Comparison of ENCODE assay signal across 8 cellular contexts in the genomic region with DNA sequence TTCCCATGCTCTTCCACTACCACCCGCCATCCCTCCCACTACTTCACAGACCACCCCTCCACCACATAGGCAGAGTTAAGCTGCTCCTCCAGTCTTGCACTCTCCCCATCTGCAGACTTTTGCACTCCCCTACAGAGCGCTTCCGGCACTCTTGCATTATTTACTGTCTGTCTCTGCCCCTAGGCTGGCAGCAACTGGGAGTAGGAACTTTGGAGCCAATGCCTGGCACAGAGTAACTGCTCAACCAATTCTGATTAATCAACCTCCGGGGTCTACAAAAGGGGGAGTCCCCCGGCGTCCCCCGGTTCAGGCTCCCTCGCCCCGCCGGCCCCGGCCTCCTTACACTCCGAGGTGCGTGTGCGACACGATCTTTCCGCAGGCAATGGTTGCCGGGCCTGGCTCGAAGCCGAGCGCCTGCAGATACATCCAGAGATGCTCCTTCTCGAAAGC. TPM values are rescaled to one million over a fixed set of nuclear protein-coding genes. Genes with fewer than 3 reads are reported as not detected.
A peak's percentile ranks its signal among the peaks of the same experiment; 100 is the strongest.
DNase-seq lines count a peak whose midpoint lies in the region; ATAC-seq and TF ChIP-seq lines count a peak whose summit lies in the region.

No MANE protein-coding gene starts in this region.

- peak; percentile 47 for DNase-seq in A673 (ENCODE audit: low spot score)
- DNase-seq in NT2/D1 (ENCODE audit: low read depth, low spot score) = no peak
- peak; percentile 19 for DNase-seq in activated gamma-delta T cell (lab: John Stamatoyannopoulos, UW)
- DNase-seq in globus pallidus (ENCODE audit: low spot score) = peak; percentile 10
- DNase-seq in trophoblast cell = no peak
- DNase-seq in epidermal melanocyte (ENCODE audit: insufficient read length, low spot score) = no peak

- H3K4me2 ChIP-seq in trophoblast cell (ENCODE audit: low read length) = peak overlapping the region; percentile 88

- no peaks in the 10 kb centered on the region for H3K4me1 ChIP-seq in A673 (ENCODE audit: insufficient read depth, low read length, poor library complexity, severe bottlenecking)
- peaks cover 2% of the 10 kb centered on the region for H3K4me1 ChIP-seq in NT2/D1 (ENCODE audit: insufficient read depth, insufficient read length)
- H3K4me1 ChIP-seq in trophoblast cell (ENCODE audit: control insufficient read depth in 1 of 2, insufficient read depth in 2 of 2, low read length in 2 of 2) = peaks cover 0 to 4% of the 10 kb centered on the region in 2 experiments

- H3K9me3 ChIP-seq in A673 (ENCODE audit: low read depth, low read length, poor library complexity, severe bottlenecking) = no peaks in the 10 kb centered on the region
- H3K9me3 ChIP-seq in NT2/D1 (ENCODE audit: insufficient read depth, low read length) = no peaks in the 10 kb centered on the region
- H3K9me3 ChIP-seq in trophoblast cell (ENCODE audit: insufficient read depth, low read depth, low read length) = no peaks in the 10 kb centered on the region

- peak overlapping the region; percentile 88 for H3K4ac ChIP-seq in trophoblast cell (ENCODE audit: low read depth, low read length)

- H3K18ac ChIP-seq in trophoblast cell (ENCODE audit: low read length) = no peak overlapping the region

- peaks cover 5% of the 10 kb centered on the region for H3K79me2 ChIP-seq in trophoblast cell (ENCODE audit: control insufficient read depth, insufficient read depth, low read length, poor library complexity)

- no peak overlapping the region for H2BK120ac ChIP-seq in trophoblast cell (ENCODE audit: insufficient read depth, low read length, poor library complexity)

- H3K14ac ChIP-seq in trophoblast cell (ENCODE audit: low read length) = no peak overlapping the region

- no peak overlapping the region for H3K23ac ChIP-seq in trophoblast cell (ENCODE audit: low read length)

- no peak overlapping the region for H2BK5ac ChIP-seq in trophoblast cell (ENCODE audit: low read depth, low read length, poor library complexity)

- intact Hi-C loops in A673 (cut with micrococcal nuclease; ENCODE audit: unreplicated experiment) = loop anchor here (10.0 kb wide), 1 partner anchor 273 kb away; no protein-coding TSS in a partner anchor

- H3K4me3 ChIP-seq in A673 (ENCODE audit: low read depth, low read length, poor library complexity, severe bottlenecking) (peak overlapping the region; percentile 72), NT2/D1 (ENCODE audit: insufficient read length, low read depth) (peak overlapping the region; percentile 97), trophoblast cell (ENCODE audit: low read depth, low read length) (peak overlapping the region; percentile 91)

- ATAC-seq in GM18508 (IDR thresholded peaks at IDR 0.05; ENCODE audit: insufficient read depth, unreplicated experiment) (peak; percentile 13), HG02973 (IDR thresholded peaks at IDR 0.05; ENCODE audit: unreplicated experiment) (peak; percentile 36)

- CTCF ChIA-PET in A673 (lab: Charles Lee) = no interaction called here

- no TSS peak for BruUV-seq in A673 (replicated peaks; lab: Mats Ljungman, UMichigan)

- H4K8ac ChIP-seq in trophoblast cell (ENCODE audit: low read depth, low read length) = peak overlapping the region; percentile 49

- H4K12ac ChIP-seq in trophoblast cell (ENCODE audit: low read depth, low read length) = no peak overlapping the region

- TF ChIP-seq CTCF in A673 (conservative IDR thresholded peaks at IDR 0.05; ENCODE audit: low read depth, low read length) = no peak

- H3K27me3 ChIP-seq in A673 (replicated peaks; ENCODE audit: insufficient read depth, low read depth, low read length, poor library complexity) = no peaks in the 10 kb centered on the region
- H3K27me3 ChIP-seq in NT2/D1 (ENCODE audit: insufficient read depth, insufficient read length) = no peaks in the 10 kb centered on the region
- H3K27me3 ChIP-seq in trophoblast cell (ENCODE audit: insufficient read depth, low read length) = no peaks in the 10 kb centered on the region

- POLR2A ChIA-PET in A673 (lab: Charles Lee; ENCODE audit: low non-redundant PET) = no interaction called here

- H3K36me3 ChIP-seq in A673 (ENCODE audit: insufficient read depth, low read length, poor library complexity, severe bottlenecking) = peaks cover 4% of the 10 kb centered on the region
- peaks cover 25% of the 10 kb centered on the region for H3K36me3 ChIP-seq in NT2/D1 (ENCODE audit: insufficient read depth, insufficient read length, low read length)
- peaks cover 0 to 10% of the 10 kb centered on the region in 2 experiments for H3K36me3 ChIP-seq in trophoblast cell (ENCODE audit: control insufficient read depth in 1 of 2, insufficient read depth in 2 of 2, low read length in 2 of 2)

- no peak overlapping the region for H4K91ac ChIP-seq in trophoblast cell (ENCODE audit: low read depth, low read length)

- H2AK5ac ChIP-seq in trophoblast cell (ENCODE audit: low read length) = no peak overlapping the region

- no CpG with 5 or more reads among the region's 21 CpGs for WGBS in trophoblast cell (ENCODE audit: extremely low coverage, insufficient coverage, insufficient read length)

- peak overlapping the region; percentile 32 for H2AFZ ChIP-seq in trophoblast cell (ENCODE audit: insufficient read depth, low read length, poor library complexity)

- peaks cover 2% of the 10 kb centered on the region for H3K79me1 ChIP-seq in trophoblast cell (ENCODE audit: low read length)

- H3K27ac ChIP-seq in A673 (ENCODE audit: low read depth, low read length, poor library complexity, severe bottlenecking) (peak overlapping the region; percentile 75), trophoblast cell (ENCODE audit: low read depth, low read length) (no peak overlapping the region)

- H3K9ac ChIP-seq in NT2/D1 (ENCODE audit: insufficient read length, low read depth) (peak overlapping the region; percentile 94), trophoblast cell (ENCODE audit: low read length) (peak overlapping the region; percentile 89)

- H2BK12ac ChIP-seq in trophoblast cell (ENCODE audit: low read length) = no peak overlapping the region

RNA-seq across cellular contexts. Expression of gene HAUS6, which starts 0.5 kb away (rescaled TPM):
- 22.1 and 26.1 TPM in 2 replicates for total RNA-seq in A673 (2021)
- 12.9 and 13.2 TPM in 2 replicates for polyA plus RNA-seq in trophoblast cell (2013)

RNA-seq across cellular contexts. Expression of gene PLIN2, which starts 25.1 kb away (rescaled TPM):
- total RNA-seq in A673 (2021) = 0.46 and 0.77 TPM in 2 replicates
- polyA plus RNA-seq in trophoblast cell (2013) = 188 and 192 TPM in 2 replicates

RNA-seq across cellular contexts. Expression of gene RRAGA, which starts 53.0 kb away (rescaled TPM):
- total RNA-seq in A673 (2021) = 33.0 and 34.9 TPM in 2 replicates
- 57.3 and 57.5 TPM in 2 replicates for polyA plus RNA-seq in trophoblast cell (2013)

Comparison
In these comparisons a context has a peak if more than half of its experiments do, and no peak if none do; other contexts are left out.
1. DNase-seq: peak in A673 (single experiment), activated gamma-delta T cell (single experiment) and globus pallidus (single experiment); none in NT2/D1 (single experiment), trophoblast cell (0 of 2) and epidermal melanocyte (single experiment).
2. Peak in every context shown above with its lines, with median percentiles within 50 percentile points of each other: H3K4me3 ChIP-seq.